9 cellular contexts compared by ENCODE assay signal in genomic region chr6:136967874-136968752, GRCh38. TPM values are rescaled to one million over a fixed set of nuclear protein-coding genes. Genes with fewer than 3 reads are reported as not detected.
A peak's percentile ranks its signal among the peaks of the same experiment; 100 is the strongest.
DNase-seq lines count a peak whose midpoint lies in the region; ATAC-seq, FAIRE-seq and TF ChIP-seq lines count a peak whose summit lies in the region.
"Had no signal": no experiment of that assay in that cellular context is flagged by ENCODE, and none has a peak within 500 bp of the region (broad histone marks: within the 10 kb centered on the region; RNA-seq: fewer than 3 reads in every experiment).

No MANE protein-coding gene starts in this region.

- peaks cover 0 to 10% of the 10 kb centered on the region in 2 experiments for H3K27me3 ChIP-seq in endothelial cell of umbilical vein (ENCODE audit: control insufficient read depth in 2 of 2, insufficient read depth in 2 of 2, low read length in 2 of 2)

- POLR2A ChIA-PET in activated CD8-positive, alpha-beta T cell treated with anti-CD3 and anti-CD28 coated beads, Interleukin-2, amount 10 ng/mL, durations not matched to agents 7 days and 5 days (lab: Charles Lee), result no interaction called here
- POLR2A ChIA-PET in endothelial cell of umbilical vein (lab: Charles Lee), result no interaction called here

- no peaks in the 10 kb centered on the region for H3K36me3 Mint-ChIP-seq in activated CD8-positive, alpha-beta T cell treated with anti-CD3 and anti-CD28 coated beads, Interleukin-2, amount 10 ng/mL, durations not matched to agents 7 days and 5 days (ENCODE audit: low read depth)
- H3K36me3 Mint-ChIP-seq in naive B cell, result no peaks in the 10 kb centered on the region
- H3K36me3 Mint-ChIP-seq in stimulated activated effector memory CD8-positive, alpha-beta T cell treated with anti-CD3 and anti-CD28 coated beads, Interleukin-12 subunit alpha, Interleukin-12 subunit beta, amount 100 ng/mL, for 72 hours, result no peaks in the 10 kb centered on the region

- DNase-seq in COLO829 (ENCODE audit: low spot score), result peak; percentile 83
- peak; percentile 86 for DNase-seq in GM20000 (ENCODE audit: low spot score)
- DNase-seq in NOMO-1 (lab: John Stamatoyannopoulos, UW; ENCODE audit: unreplicated experiment in 2 of 2), result peak; percentile 22 to 74
- DNase-seq in activated CD8-positive, alpha-beta T cell treated with anti-CD3 and anti-CD28 coated beads, Interleukin-2, amount 10 ng/mL, durations not matched to agents 7 days and 5 days, result peak; percentile 77
- DNase-seq in endothelial cell of umbilical vein (ENCODE audit: low read depth, low spot score), result peak; percentile 65
- peak; percentile 42 for DNase-seq in naive B cell
- DNase-seq in stimulated activated effector memory CD8-positive, alpha-beta T cell treated with anti-CD3 and anti-CD28 coated beads, Interleukin-12 subunit alpha, Interleukin-12 subunit beta, amount 100 ng/mL, for 72 hours (ENCODE audit: low spot score in 2 of 2), result peak; percentile 44 to 72

- no peak overlapping the region for H2AFZ ChIP-seq in endothelial cell of umbilical vein (ENCODE audit: low read depth, low read length)

- TF ChIP-seq POLR2A in endothelial cell of umbilical vein (IDR thresholded peaks at IDR 0.05; ENCODE audit: low read depth, low read length), result no peak

- BruUV-seq in endothelial cell of umbilical vein (replicated peaks; lab: Mats Ljungman, UMichigan), result no TSS peak

- ATAC-seq in HG03571 (IDR thresholded peaks at IDR 0.05; ENCODE audit: unreplicated experiment) (peak; percentile 83), naive B cell (ENCODE audit: low read depth in 2 of 2) (peak; percentile 92 to 99)
- peak; percentile 93 for ATAC-seq in activated CD8-positive, alpha-beta T cell treated with anti-CD3 and anti-CD28 coated beads, Interleukin-2, amount 10 ng/mL, durations not matched to agents 7 days and 5 days
- peak; percentile 90 for ATAC-seq in stimulated activated effector memory CD8-positive, alpha-beta T cell treated with anti-CD3 and anti-CD28 coated beads, Interleukin-12 subunit alpha, Interleukin-12 subunit beta, amount 100 ng/mL, for 72 hours

- intact Hi-C loops in endothelial cell of umbilical vein (cut with micrococcal nuclease), result loop anchor here (1.0 kb wide), 3 partner anchors 46 to 673 kb away; no protein-coding TSS in a partner anchor

- peak; percentile 45 for TF ChIP-seq CTCF in GM20000 (IDR thresholded peaks at IDR 0.05; ENCODE audit: extremely low read depth, missing control alignments)
- TF ChIP-seq CTCF in endothelial cell of umbilical vein (IDR thresholded peaks at IDR 0.05; ENCODE audit: extremely low read depth in 1 of 2, insufficient read depth in 1 of 2, low read depth in 1 of 2, low read length in 2 of 2), result peak; percentile 55 to 57

- no peak overlapping the region for H3K27ac Mint-ChIP-seq in activated CD8-positive, alpha-beta T cell treated with anti-CD3 and anti-CD28 coated beads, Interleukin-2, amount 10 ng/mL, durations not matched to agents 7 days and 5 days
- peak overlapping the region in 1 of 6 donors; percentile 21 for H3K27ac Mint-ChIP-seq in naive B cell
- H3K27ac Mint-ChIP-seq in stimulated activated effector memory CD8-positive, alpha-beta T cell treated with anti-CD3 and anti-CD28 coated beads, Interleukin-12 subunit alpha, Interleukin-12 subunit beta, amount 100 ng/mL, for 72 hours, result no peak overlapping the region

- H3K79me2 ChIP-seq in endothelial cell of umbilical vein (ENCODE audit: control insufficient read depth, insufficient read depth, low read length), result no peaks in the 10 kb centered on the region

- H3K9ac ChIP-seq in endothelial cell of umbilical vein (replicated peaks; ENCODE audit: extremely low read depth, insufficient read depth, low read length), result no peak overlapping the region

- no peaks in the 10 kb centered on the region for H3K9me3 ChIP-seq in endothelial cell of umbilical vein (replicated peaks; ENCODE audit: control insufficient read depth, insufficient read depth, low read length)

- dilution Hi-C loops in endothelial cell of umbilical vein (cut with MboI; ENCODE audit: extremely low pct_ligation_motif_present, low sequenced_read_pairs), result no loop called here

- H3K4me1 ChIP-seq in endothelial cell of umbilical vein (ENCODE audit: control insufficient read depth, extremely low read depth, insufficient read depth, low read length), result no peaks in the 10 kb centered on the region

- no peaks in the 10 kb centered on the region for H4K20me1 ChIP-seq in endothelial cell of umbilical vein (replicated peaks; ENCODE audit: control insufficient read depth, extremely low read depth, insufficient read depth, low read length)

- no peak overlapping the region for H3K27ac ChIP-seq in endothelial cell of umbilical vein (ENCODE audit: insufficient read depth, low read depth, low read length)

- H3K27me3 Mint-ChIP-seq in activated CD8-positive, alpha-beta T cell treated with anti-CD3 and anti-CD28 coated beads, Interleukin-2, amount 10 ng/mL, durations not matched to agents 7 days and 5 days (ENCODE audit: low read depth), result peaks cover 44% of the 10 kb centered on the region
- H3K27me3 Mint-ChIP-seq in naive B cell, result peaks cover 8 to 35% (median 9%) of the 10 kb centered on the region in 3 donors

- no peaks in the 10 kb centered on the region for H3K9me3 Mint-ChIP-seq in activated CD8-positive, alpha-beta T cell treated with anti-CD3 and anti-CD28 coated beads, Interleukin-2, amount 10 ng/mL, durations not matched to agents 7 days and 5 days (ENCODE audit: insufficient read depth)
- H3K9me3 Mint-ChIP-seq in naive B cell, result no peaks in the 10 kb centered on the region
- no peaks in the 10 kb centered on the region for H3K9me3 Mint-ChIP-seq in stimulated activated effector memory CD8-positive, alpha-beta T cell treated with anti-CD3 and anti-CD28 coated beads, Interleukin-12 subunit alpha, Interleukin-12 subunit beta, amount 100 ng/mL, for 72 hours

- peak; percentile 85 for FAIRE-seq in endothelial cell of umbilical vein (lab: Jason Lieb, UNC)

- H3K4me3 Mint-ChIP-seq in activated CD8-positive, alpha-beta T cell treated with anti-CD3 and anti-CD28 coated beads, Interleukin-2, amount 10 ng/mL, durations not matched to agents 7 days and 5 days, result no peak overlapping the region
- H3K4me3 Mint-ChIP-seq in naive B cell, result no peak overlapping the region
- H3K4me3 Mint-ChIP-seq in stimulated activated effector memory CD8-positive, alpha-beta T cell treated with anti-CD3 and anti-CD28 coated beads, Interleukin-12 subunit alpha, Interleukin-12 subunit beta, amount 100 ng/mL, for 72 hours, result no peak overlapping the region

- CTCF ChIA-PET in activated CD8-positive, alpha-beta T cell treated with anti-CD3 and anti-CD28 coated beads, Interleukin-2, amount 10 ng/mL, durations not matched to agents 7 days and 5 days (lab: Charles Lee), result interaction anchor here (0.6 to 1.6 kb wide), 2 partner anchors 59 to 348 kb away, joined by 3 to 4 read pairs; no protein-coding TSS in a partner anchor
- CTCF ChIA-PET in endothelial cell of umbilical vein (lab: Charles Lee), result interaction anchor here (1.0 to 1.9 kb wide), 4 partner anchors 9 to 674 kb away, joined by 4 to 8 read pairs (median 8); no protein-coding TSS in a partner anchor

- H3K36me3 ChIP-seq in endothelial cell of umbilical vein (ENCODE audit: control insufficient read depth in 2 of 2, extremely low read depth in 1 of 2, insufficient read depth in 2 of 2, low read length in 2 of 2), result no peaks in the 10 kb centered on the region

- no peak overlapping the region for H3K4me3 ChIP-seq in endothelial cell of umbilical vein (replicated peaks in 1 of 3; ENCODE audit: insufficient read depth in 1 of 3, low read depth in 1 of 3, low read length in 3 of 3)

- no peaks in the 10 kb centered on the region for H3K9me1 ChIP-seq in endothelial cell of umbilical vein (replicated peaks; ENCODE audit: control insufficient read depth, extremely low read depth, insufficient read depth, low read length)

- H3K4me2 ChIP-seq in endothelial cell of umbilical vein (ENCODE audit: insufficient read depth, low read length), result no peak overlapping the region

- no peaks in the 10 kb centered on the region for H3K4me1 Mint-ChIP-seq in activated CD8-positive, alpha-beta T cell treated with anti-CD3 and anti-CD28 coated beads, Interleukin-2, amount 10 ng/mL, durations not matched to agents 7 days and 5 days (ENCODE audit: low read depth)
- H3K4me1 Mint-ChIP-seq in naive B cell, result peaks cover 8 to 11% (median 8%) of the 10 kb centered on the region in 3 donors
- H3K4me1 Mint-ChIP-seq in stimulated activated effector memory CD8-positive, alpha-beta T cell treated with anti-CD3 and anti-CD28 coated beads, Interleukin-12 subunit alpha, Interleukin-12 subunit beta, amount 100 ng/mL, for 72 hours, result no peaks in the 10 kb centered on the region

TF ChIP-seq in endothelial cell of umbilical vein, 7 proteins besides CTCF, POLR2A, EP300 and RAD21:
- TF ChIP-seq POLR2AphosphoS5 (IDR thresholded peaks at IDR 0.05; ENCODE audit: insufficient read depth, low read depth, low read length) (no peak), GATA2 (IDR thresholded peaks at IDR 0.05; ENCODE audit: insufficient read depth, insufficient read length, low read depth, low read length) (no peak), JUN (IDR thresholded peaks at IDR 0.05; ENCODE audit: borderline replicate concordance, insufficient read depth, insufficient read length, low read depth) (no peak)

RNA-seq across cellular contexts. Expression of gene SLC35D3, which starts 46.0 kb away (rescaled TPM):
- total RNA-seq in activated CD8-positive, alpha-beta T cell treated with anti-CD3 and anti-CD28 coated beads, Interleukin-2, amount 10 ng/mL, durations not matched to agents 7 days and 5 days, result not detected
- not detected in 2 replicates for total RNA-seq in endothelial cell of umbilical vein
- not detected in 2 replicates for polyA plus RNA-seq in endothelial cell of umbilical vein
- polyA plus RNA-seq in endothelial cell of umbilical vein (2011; cell fraction: cytosol; rRNA removed), result not detected in 2 replicates
- polyA plus RNA-seq in endothelial cell of umbilical vein (2011; cell fraction: nucleus; rRNA removed), result not detected in 2 replicates
- not detected in 2 replicates for polyA plus RNA-seq in endothelial cell of umbilical vein (2012)
- polyA minus RNA-seq in endothelial cell of umbilical vein, result not detected in 2 replicates
- not detected for polyA minus RNA-seq in endothelial cell of umbilical vein (2011; cell fraction: cytosol; rRNA and poly(A)+ RNA removed)
- polyA minus RNA-seq in endothelial cell of umbilical vein (2011; cell fraction: nucleus; rRNA and poly(A)+ RNA removed), result not detected in 2 replicates
- under 1 TPM in 1 of 6 donors, not detected in 5; 0.12 TPM for polyA plus RNA-seq in naive B cell (ENCODE audit: low read depth in 6 of 6)
- total RNA-seq: activated CD8-positive, alpha-beta memory T cell treated with anti-CD3 and anti-CD28 coated beads for 36 hours had no signal
